24 cellular contexts compared by ENCODE assay signal in genomic region chr9:132147839-132148238, GRCh38. TPM values are rescaled to one million over a fixed set of nuclear protein-coding genes. Genes with fewer than 3 reads are reported as not detected.
DNase-seq lines count a peak whose midpoint lies in the region; ATAC-seq, FAIRE-seq and TF ChIP-seq lines count a peak whose summit lies in the region.
"Had no signal": no experiment of that assay in that cellular context is flagged by ENCODE, and none has a peak within 500 bp of the region (broad histone marks: within the 10 kb centered on the region; RNA-seq: fewer than 3 reads in every experiment).

No MANE protein-coding gene starts in this region.

- BruUV-seq in HepG2 (replicated peaks; lab: Mats Ljungman, UMichigan) = no TSS peak

- H3K4me3 Mint-ChIP-seq in natural killer cell = peak overlapping the region; percentile 69
- H3K4me3 Mint-ChIP-seq: B cell; CD8-positive, alpha-beta T cell; GM23338 had no signal

- no peak for TF ChIP-seq CTCF in HepG2 (CRISPR knock-in tag; IDR thresholded peaks at IDR 0.05)
- TF ChIP-seq CTCF in right lobe of liver (IDR thresholded peaks at IDR 0.05) = no peak
- TF ChIP-seq CTCF in natural killer cell (IDR thresholded peaks at IDR 0.05) = no peak
- TF ChIP-seq CTCF in osteoblast (IDR thresholded peaks at IDR 0.05; ENCODE audit: extremely low read depth, low read depth, low read length) = no peak

- ATAC-seq in HepG2 (no peak), right lobe of liver (no peak), natural killer cell (no peak)
- ATAC-seq: CD8-positive, alpha-beta T cell; GM23338 had no signal

- H2AFZ ChIP-seq in HepG2 (ENCODE audit: low read length) = no peak overlapping the region
- no peak overlapping the region for H2AFZ ChIP-seq in osteoblast (ENCODE audit: low read length)

- FAIRE-seq in HepG2 (lab: Jason Lieb, UNC) = no peak
- FAIRE-seq: A204.1, D721Med, GM12891, GM18507, H54 had no signal

- no peak overlapping the region for H3K27ac ChIP-seq in HepG2 (ENCODE audit: extremely low read length, insufficient read depth, low read length)
- H3K27ac ChIP-seq in right lobe of liver = no peak overlapping the region
- no peak overlapping the region for H3K27ac ChIP-seq in osteoblast (ENCODE audit: low read depth, low read length)
- H3K27ac ChIP-seq: 22Rv1, BLaER1, C4-2B had no signal

- no peaks in the 10 kb centered on the region for H3K4me1 ChIP-seq in HepG2 (ENCODE audit: insufficient read depth, low read length)
- H3K4me1 ChIP-seq in right lobe of liver = no peaks in the 10 kb centered on the region
- H3K4me1 ChIP-seq in osteoblast (ENCODE audit: insufficient read depth, low read length) = no peaks in the 10 kb centered on the region
- H3K4me1 ChIP-seq: HAP-1 had no signal

- no peak for TF ChIP-seq RAD21 in HepG2 (CRISPR knock-in tag; IDR thresholded peaks at IDR 0.05)

- H3K27me3 ChIP-seq in HepG2 (ENCODE audit: control insufficient read depth in 1 of 2, insufficient read depth in 2 of 2, low read length in 2 of 2) (peaks cover 5 to 48% of the 10 kb centered on the region in 2 experiments; a peak in 3 of 5 replicates), right lobe of liver (no peaks in the 10 kb centered on the region), osteoblast (ENCODE audit: insufficient read depth, low read length) (peaks cover 41% of the 10 kb centered on the region)
- H3K27me3 ChIP-seq: BLaER1 had no signal

- H3K9ac ChIP-seq in HepG2 (ENCODE audit: insufficient read depth, low read depth, low read length) = no peak overlapping the region
- H3K9ac ChIP-seq: BLaER1 had no signal

- POLR2A ChIA-PET in HepG2 (lab: Yijun Ruan, JAX) = no interaction called here

- TF ChIP-seq EP300 in HepG2 (IDR thresholded peaks at IDR 0.05; ENCODE audit: low read depth in 2 of 2, low read length in 2 of 2) (no peak), HepG2 (CRISPR knock-in tag; IDR thresholded peaks at IDR 0.05; ENCODE audit: borderline replicate concordance) (no peak)

- TF ChIP-seq POLR2A in HepG2 (IDR thresholded peaks at IDR 0.05; ENCODE audit: insufficient read depth in 1 of 2, low read depth in 2 of 2, low read length in 2 of 2) = no peak
- TF ChIP-seq POLR2A in right lobe of liver (IDR thresholded peaks at IDR 0.05) = no peak

- DNase-seq in HepG2 (ENCODE audit: low spot score) (no peak), right lobe of liver (no peak), natural killer cell (no peak), osteoblast (ENCODE audit: insufficient read length, low spot score, missing footprints) (peak; percentile 32), NCI-H748 (lab: John Stamatoyannopoulos, UW; ENCODE audit: unreplicated experiment) (no peak), retina (no peak), COLO668 (lab: John Stamatoyannopoulos, UW; ENCODE audit: unreplicated experiment) (no peak)
- DNase-seq: CD8-positive, alpha-beta T cell; DMS 273 treated with DMSO at 0.1 percent for 48 hours; DMS79; EL; GDM1 had no signal

- H3K4me3 ChIP-seq in HepG2 (replicated peaks in 1 of 3; ENCODE audit: insufficient read depth in 1 of 3, low read depth in 2 of 3, low read length in 3 of 3) (no peak overlapping the region), right lobe of liver (no peak overlapping the region), osteoblast (ENCODE audit: insufficient read depth, low read length) (no peak overlapping the region)
- H3K4me3 ChIP-seq: BLaER1, GM23338, HAP-1 had no signal

- 51% methylated on average over 8 of the region's 8 CpGs for WGBS in HepG2 (ENCODE audit: low lambda C conversion rate)
- WGBS in right lobe of liver (ENCODE audit: insufficient coverage, low coverage, low lambda C conversion rate, missing lambda C conversion rate) = 72% methylated on average over 7 of the region's 8 CpGs

- no peaks in the 10 kb centered on the region for H3K9me3 ChIP-seq in HepG2 (ENCODE audit: low read length)
- H3K9me3 ChIP-seq in right lobe of liver = no peaks in the 10 kb centered on the region
- no peaks in the 10 kb centered on the region for H3K9me3 ChIP-seq in osteoblast (ENCODE audit: low read depth, low read length)
- H3K9me3 ChIP-seq: BLaER1, HAP-1 had no signal

- H3K4me2 ChIP-seq in HepG2 (ENCODE audit: low read depth, low read length) (no peak overlapping the region), osteoblast (ENCODE audit: insufficient read depth, low read length) (no peak overlapping the region)
- H3K4me2 ChIP-seq: GM23338 had no signal

- in situ Hi-C loops in HepG2 (cut with HindIII; ENCODE audit: extremely low pct_ligation_motif_present, low pct_unique_long_range_greater_than_20kb) = no loop called here

- H3K36me3 ChIP-seq in HepG2 (replicated peaks in 1 of 2; ENCODE audit: control insufficient read depth in 1 of 2, insufficient read depth in 2 of 2, low read length in 2 of 2) = no peaks in the 10 kb centered on the region
- no peaks in the 10 kb centered on the region for H3K36me3 ChIP-seq in right lobe of liver
- H3K36me3 ChIP-seq in osteoblast (ENCODE audit: insufficient read depth, low read length) = no peaks in the 10 kb centered on the region
- H3K36me3 ChIP-seq: BLaER1, HAP-1 had no signal

- H3K79me2 ChIP-seq in HepG2 (ENCODE audit: insufficient read depth, low read length) = no peaks in the 10 kb centered on the region
- no peaks in the 10 kb centered on the region for H3K79me2 ChIP-seq in osteoblast (ENCODE audit: insufficient read depth, low read length)

- no peaks in the 10 kb centered on the region for H3K9me3 Mint-ChIP-seq in natural killer cell
- H3K9me3 Mint-ChIP-seq: CD8-positive, alpha-beta T cell; GM23338 had no signal

- H3K4me1 Mint-ChIP-seq in natural killer cell = peaks cover 23 to 31% of the 10 kb centered on the region in 2 donors
- H3K4me1 Mint-ChIP-seq: B cell had no signal

- peak overlapping the region in 1 of 2 donors; percentile 60 for H3K27ac Mint-ChIP-seq in natural killer cell
- H3K27ac Mint-ChIP-seq: B cell; CD4-positive, CD25-positive, alpha-beta regulatory T cell; CD8-positive, alpha-beta T cell; GM23338 had no signal

- H4K20me1 ChIP-seq in HepG2 (ENCODE audit: insufficient read depth, low read length) (no peaks in the 10 kb centered on the region), osteoblast (ENCODE audit: insufficient read depth, low read length) (no peaks in the 10 kb centered on the region)
- H4K20me1 ChIP-seq: BLaER1 had no signal

- intact Hi-C loops in HepG2 (cut with micrococcal nuclease; ENCODE audit: unreplicated experiment) = no loop called here
- intact Hi-C loops in right lobe of liver (cut with DNase I) = no loop called here
- intact Hi-C loops in natural killer cell (cut with micrococcal nuclease) = no loop called here

- no peaks in the 10 kb centered on the region for H3K36me3 Mint-ChIP-seq in natural killer cell
- H3K36me3 Mint-ChIP-seq: CD4-positive, CD25-positive, alpha-beta regulatory T cell; CD8-positive, alpha-beta T cell had no signal

- peaks cover 26 to 27% of the 10 kb centered on the region in 2 donors for H3K27me3 Mint-ChIP-seq in natural killer cell (ENCODE audit: low read depth in 2 of 2)

- CTCF ChIA-PET in HepG2 (lab: Yijun Ruan, JAX; ENCODE audit: low intra/inter-chr PET ratio, low total read pairs) = no interaction called here

TF ChIP-seq in HepG2, 621 proteins besides CTCF, POLR2A, EP300 and RAD21 (continues in another document):
- TF ChIP-seq ZNF629 (CRISPR knock-in tag; conservative IDR thresholded peaks at IDR 0.05) (peak; percentile 44), MXI1 (IDR thresholded peaks at IDR 0.05; ENCODE audit: borderline replicate concordance, low read depth, low read length) (no peak), NRL (CRISPR knock-in tag; IDR thresholded peaks at IDR 0.05; ENCODE audit: borderline replicate concordance) (no peak), SP5 (CRISPR knock-in tag; IDR thresholded peaks at IDR 0.05; ENCODE audit: borderline replicate concordance, low read depth) (no peak), KAT7 (CRISPR knock-in tag; IDR thresholded peaks at IDR 0.05; ENCODE audit: borderline replicate concordance) (no peak)

RNA-seq across cellular contexts. Expression of gene NTNG2, which starts 14.0 kb away (rescaled TPM):
- 0.02 TPM in 1 of 2 replicates, not detected in the other for total RNA-seq in HepG2 (2016; rRNA removed; fragmentation: Illumina TruSeq; extraction: Trizol)
- total RNA-seq in HepG2 (2016; cell fraction: cytosol; rRNA removed; fragmentation: Illumina TruSeq; extraction: Trizol; ENCODE audit: low read depth) = not detected in 2 replicates
- total RNA-seq in HepG2 (2016; cell fraction: insoluble cytoplasmic fraction; rRNA removed; fragmentation: Illumina TruSeq; extraction: Trizol) = not detected in 2 replicates
- total RNA-seq in HepG2 (2016; cell fraction: membrane; rRNA removed; fragmentation: Illumina TruSeq; extraction: Trizol) = not detected in 2 replicates
- total RNA-seq in HepG2 (2016; cell fraction: nucleus; rRNA removed; fragmentation: Illumina TruSeq; extraction: Trizol) = not detected in 2 replicates
- polyA plus RNA-seq in HepG2 (2011; rRNA removed) = 0.36 TPM in 1 of 2 replicates, not detected in the other
- 0.01 and 0.34 TPM in 2 replicates for polyA plus RNA-seq in HepG2 (2011; cell fraction: cytosol; rRNA removed)
- polyA plus RNA-seq in HepG2 (2011; cell fraction: nucleus; rRNA removed) = 0.96 and 1.5 TPM in 2 replicates
- polyA plus RNA-seq in HepG2 (2012) = not detected in 2 replicates
- not detected in 2 replicates for polyA plus RNA-seq in HepG2 (2016; cell fraction: cytosol; fragmentation: Illumina TruSeq; extraction: Trizol; ENCODE audit: low read depth)
- polyA plus RNA-seq in HepG2 (2016; cell fraction: insoluble cytoplasmic fraction; fragmentation: Illumina TruSeq; extraction: Trizol; ENCODE audit: low read depth) = not detected in 2 replicates
- polyA plus RNA-seq in HepG2 (2016; cell fraction: membrane; fragmentation: Illumina TruSeq; extraction: Trizol; ENCODE audit: low read depth) = 0.27 TPM in 1 of 2 replicates, not detected in the other
- not detected in 2 replicates for polyA plus RNA-seq in HepG2 (2016; cell fraction: nucleus; fragmentation: Illumina TruSeq; extraction: Trizol; ENCODE audit: insufficient read depth, low read depth)
- polyA minus RNA-seq in HepG2 (2011; rRNA and poly(A)+ RNA removed; ENCODE audit: low replicate concordance) = 0.02 and 0.05 TPM in 2 replicates
- polyA minus RNA-seq in HepG2 (2011; cell fraction: cytosol; rRNA and poly(A)+ RNA removed) = not detected in 2 replicates
- polyA minus RNA-seq in HepG2 (2011; cell fraction: nucleus; rRNA and poly(A)+ RNA removed) = not detected in 2 replicates
- 1 to 10 TPM in 1 of 6 experiments, under 1 TPM in 5; 0.12 to 1.6 (median 0.24) TPM for total RNA-seq in right lobe of liver
- 10 to 100 TPM; 23.4 to 67.2 (median 32.6) TPM for total RNA-seq in natural killer cell
- total RNA-seq in osteoblast = 9.4 and 13.0 TPM in 2 replicates
